Comparison of ENCODE assay signal across 9 cellular contexts in genomic region chr18:8685141-8685913, GRCh38. TPM values are rescaled to one million over a fixed set of nuclear protein-coding genes. Genes with fewer than 3 reads are reported as not detected.
DNase-seq lines count a peak whose midpoint lies in the region; ATAC-seq lines count a peak whose summit lies in the region.
"Had no signal": no experiment of that assay in that cellular context is flagged by ENCODE, and none has a peak within 500 bp of the region (broad histone marks: within the 10 kb centered on the region; RNA-seq: fewer than 3 reads in every experiment).

No MANE protein-coding gene starts in this region.

- no peaks in the 10 kb centered on the region for H3K27me3 ChIP-seq in neuron (ENCODE audit: insufficient read depth, low read length)
- H3K27me3 ChIP-seq: pancreas had no signal

- H3K4me3 ChIP-seq in neuron (ENCODE audit: low read length), result no peak overlapping the region
- H3K4me3 ChIP-seq: pancreas had no signal

- H3K4me1 ChIP-seq in neuron (ENCODE audit: insufficient read depth, low read length), result peaks cover 37% of the 10 kb centered on the region
- H3K4me1 ChIP-seq: pancreas had no signal

- H3K9me3 ChIP-seq in neuron (ENCODE audit: low read length), result no peaks in the 10 kb centered on the region
- H3K9me3 ChIP-seq: pancreas had no signal

- peak overlapping the region; percentile 49 for H2AFZ ChIP-seq in neuron (ENCODE audit: low read depth, low read length)

- DNase-seq in ELF-1 (ENCODE audit: low read depth, low spot score) (peak; percentile 76), NCI-H226 (peak; percentile 54), cerebellum (ENCODE audit: low spot score) (peak; percentile 57), GM19238 (ENCODE audit: insufficient read length, low spot score) (no peak)
- DNase-seq: pancreas had no signal

- no peak for ATAC-seq in GM18867 (IDR thresholded peaks at IDR 0.05; ENCODE audit: unreplicated experiment)
- no peak for ATAC-seq in GM21515 (IDR thresholded peaks at IDR 0.05; ENCODE audit: unreplicated experiment)
- ATAC-seq in GM21737 (IDR thresholded peaks at IDR 0.05; ENCODE audit: unreplicated experiment), result no peak

- H3K36me3 ChIP-seq in neuron (ENCODE audit: insufficient read depth, low read length), result no peaks in the 10 kb centered on the region
- H3K36me3 ChIP-seq: pancreas had no signal

RNA-seq across cellular contexts. Expression of gene MTCL1, which starts 20.0 kb away (rescaled TPM):
- 26.7 TPM for total RNA-seq in cerebellum
